ENCODE assay signal across 8 cellular contexts in genomic region chr7:36283711-36284130, GRCh38.
DNase-seq lines count a peak whose midpoint lies in the region; ATAC-seq and TF ChIP-seq lines count a peak whose summit lies in the region.

No MANE protein-coding gene starts in this region.

- no peak for TF ChIP-seq CTCF in Caco-2 (IDR thresholded peaks at IDR 0.05; ENCODE audit: insufficient read depth in 1 of 2, low read depth in 1 of 2, low read length in 1 of 2, severe bottlenecking in 1 of 2, unreplicated experiment in 1 of 2)

- no peaks in the 10 kb centered on the region for H3K9me3 ChIP-seq in Caco-2

- peak overlapping the region; percentile 51 for H3K27ac Mint-ChIP-seq in activated T-cell treated with anti-CD3 and anti-CD28 coated beads, Interleukin-2, amount 50 U/mL, for 24 hours
- no peak overlapping the region for H3K27ac Mint-ChIP-seq in activated T-helper 17 cell treated with anti-CD3 and anti-CD28 coated beads, Interleukin-2, amount 50 U/mL, for 72 hours
- H3K27ac Mint-ChIP-seq in natural killer cell treated with Interleukin-12 subunit alpha and Interleukin-12 subunit beta and Interleukin-15 and Interleukin-18, amount 100 ng/mL, for 72 hours, result peak overlapping the region; percentile 36 to 51
- H3K27ac Mint-ChIP-seq in Caco-2 (ENCODE audit: unreplicated experiment), result no peak overlapping the region

- BruUV-seq in Caco-2 (replicated peaks; lab: Mats Ljungman, UMichigan), result no TSS peak

- POLR2A ChIA-PET in Caco-2 (lab: Charles Lee), result no interaction called here

- no peaks in the 10 kb centered on the region for H3K4me1 ChIP-seq in Caco-2

- no peak overlapping the region for H3K4me3 ChIP-seq in Caco-2 (ENCODE audit: low read depth, low read length)

- no peaks in the 10 kb centered on the region for H3K9me3 Mint-ChIP-seq in activated T-cell treated with anti-CD3 and anti-CD28 coated beads, Interleukin-2, amount 50 U/mL, for 24 hours
- no peaks in the 10 kb centered on the region for H3K9me3 Mint-ChIP-seq in activated T-helper 17 cell treated with anti-CD3 and anti-CD28 coated beads, Interleukin-2, amount 50 U/mL, for 72 hours
- no peaks in the 10 kb centered on the region for H3K9me3 Mint-ChIP-seq in natural killer cell treated with Interleukin-12 subunit alpha and Interleukin-12 subunit beta and Interleukin-15 and Interleukin-18, amount 100 ng/mL, for 72 hours
- H3K9me3 Mint-ChIP-seq in Caco-2 (ENCODE audit: unreplicated experiment), result no peaks in the 10 kb centered on the region

- H3K27me3 ChIP-seq in Caco-2 (replicated peaks; ENCODE audit: control insufficient read depth, insufficient read depth, low read length), result no peaks in the 10 kb centered on the region

- intact Hi-C loops in Caco-2 (cut with micrococcal nuclease; ENCODE audit: unreplicated experiment), result no loop called here

- ATAC-seq in HG03342 (IDR thresholded peaks at IDR 0.05; ENCODE audit: unreplicated experiment), result peak; percentile 51
- ATAC-seq in activated T-helper 17 cell treated with anti-CD3 and anti-CD28 coated beads, Interleukin-2, amount 50 U/mL, for 72 hours (replicated peaks), result peak; percentile 17
- ATAC-seq in natural killer cell treated with Interleukin-12 subunit alpha and Interleukin-12 subunit beta and Interleukin-15 and Interleukin-18, amount 100 ng/mL, for 72 hours, result peak; percentile 75 to 79

- CTCF ChIA-PET in Caco-2 (lab: Charles Lee), result interaction anchor here (0.7 kb wide), 1 partner anchor 307 kb away, joined by 3 read pairs; no protein-coding TSS in a partner anchor

- H3K36me3 ChIP-seq in Caco-2 (ENCODE audit: control insufficient read depth, insufficient read depth, low read length), result no peaks in the 10 kb centered on the region

- H3K36me3 Mint-ChIP-seq in activated T-cell treated with anti-CD3 and anti-CD28 coated beads, Interleukin-2, amount 50 U/mL, for 24 hours (ENCODE audit: low read depth), result no peaks in the 10 kb centered on the region
- no peaks in the 10 kb centered on the region for H3K36me3 Mint-ChIP-seq in activated T-helper 17 cell treated with anti-CD3 and anti-CD28 coated beads, Interleukin-2, amount 50 U/mL, for 72 hours (ENCODE audit: low read depth)
- H3K36me3 Mint-ChIP-seq in natural killer cell treated with Interleukin-12 subunit alpha and Interleukin-12 subunit beta and Interleukin-15 and Interleukin-18, amount 100 ng/mL, for 72 hours, result no peaks in the 10 kb centered on the region
- H3K36me3 Mint-ChIP-seq in Caco-2 (ENCODE audit: insufficient read depth, unreplicated experiment), result no peaks in the 10 kb centered on the region

- H3K27me3 Mint-ChIP-seq in activated T-cell treated with anti-CD3 and anti-CD28 coated beads, Interleukin-2, amount 50 U/mL, for 24 hours, result no peaks in the 10 kb centered on the region
- no peaks in the 10 kb centered on the region for H3K27me3 Mint-ChIP-seq in activated T-helper 17 cell treated with anti-CD3 and anti-CD28 coated beads, Interleukin-2, amount 50 U/mL, for 72 hours
- H3K27me3 Mint-ChIP-seq in natural killer cell treated with Interleukin-12 subunit alpha and Interleukin-12 subunit beta and Interleukin-15 and Interleukin-18, amount 100 ng/mL, for 72 hours, result peaks cover 10 to 12% of the 10 kb centered on the region in 2 donors
- no peaks in the 10 kb centered on the region for H3K27me3 Mint-ChIP-seq in Caco-2 (ENCODE audit: insufficient read depth, unreplicated experiment)

- H3K4me1 Mint-ChIP-seq in activated T-cell treated with anti-CD3 and anti-CD28 coated beads, Interleukin-2, amount 50 U/mL, for 24 hours (ENCODE audit: low read depth), result peaks cover 81% of the 10 kb centered on the region
- H3K4me1 Mint-ChIP-seq in activated T-helper 17 cell treated with anti-CD3 and anti-CD28 coated beads, Interleukin-2, amount 50 U/mL, for 72 hours, result peaks cover 43% of the 10 kb centered on the region
- peaks cover 37 to 69% of the 10 kb centered on the region in 2 donors for H3K4me1 Mint-ChIP-seq in natural killer cell treated with Interleukin-12 subunit alpha and Interleukin-12 subunit beta and Interleukin-15 and Interleukin-18, amount 100 ng/mL, for 72 hours (ENCODE audit: low read depth in 2 of 2)
- no peaks in the 10 kb centered on the region for H3K4me1 Mint-ChIP-seq in Caco-2 (ENCODE audit: low read depth, unreplicated experiment)

- H3K4me3 Mint-ChIP-seq in activated T-cell treated with anti-CD3 and anti-CD28 coated beads, Interleukin-2, amount 50 U/mL, for 24 hours, result no peak overlapping the region
- no peak overlapping the region for H3K4me3 Mint-ChIP-seq in activated T-helper 17 cell treated with anti-CD3 and anti-CD28 coated beads, Interleukin-2, amount 50 U/mL, for 72 hours
- peak overlapping the region; percentile 58 for H3K4me3 Mint-ChIP-seq in natural killer cell treated with Interleukin-12 subunit alpha and Interleukin-12 subunit beta and Interleukin-15 and Interleukin-18, amount 100 ng/mL, for 72 hours
- H3K4me3 Mint-ChIP-seq in Caco-2 (ENCODE audit: unreplicated experiment), result no peak overlapping the region

- DNase-seq in activated T-cell treated with anti-CD3 and anti-CD28 coated beads, Interleukin-2, amount 50 U/mL, for 24 hours, result peak; percentile 35
- DNase-seq in activated T-cell treated with anti-CD3 and anti-CD28 coated beads for 4 hours (no peak), Caco-2 (no peak), DMS53 treated with DMSO at 0.1 percent for 48 hours (lab: John Stamatoyannopoulos, UW; ENCODE audit: unreplicated experiment) (no peak)
- peak; percentile 64 for DNase-seq in natural killer cell treated with Interleukin-12 subunit alpha and Interleukin-12 subunit beta and Interleukin-15 and Interleukin-18, amount 100 ng/mL, for 72 hours (ENCODE audit: low spot score)
- DNase-seq in stimulated activated CD4-positive, alpha-beta T cell treated with anti-CD3 and anti-CD28 coated beads, Interleukin-4, amount 100 ng/mL, for 4 hours, result no peak

Comparison
In these comparisons a context has a peak if more than half of its experiments do, and no peak if none do; other contexts are left out.
1. DNase-seq: peak in activated T-cell treated with anti-CD3 and anti-CD28 coated beads, Interleukin-2, amount 50 U/mL, for 24 hours (single experiment) and natural killer cell treated with Interleukin-12 subunit alpha and Interleukin-12 subunit beta and Interleukin-15 and Interleukin-18, amount 100 ng/mL, for 72 hours (single experiment); none in activated T-cell treated with anti-CD3 and anti-CD28 coated beads for 4 hours (single experiment), stimulated activated CD4-positive, alpha-beta T cell treated with anti-CD3 and anti-CD28 coated beads, Interleukin-4, amount 100 ng/mL, for 4 hours (0 of 2), Caco-2 (0 of 2) and DMS53 treated with DMSO at 0.1 percent for 48 hours (single experiment).
2. H3K27ac Mint-ChIP-seq: peak in activated T-cell treated with anti-CD3 and anti-CD28 coated beads, Interleukin-2, amount 50 U/mL, for 24 hours (single experiment) and natural killer cell treated with Interleukin-12 subunit alpha and Interleukin-12 subunit beta and Interleukin-15 and Interleukin-18, amount 100 ng/mL, for 72 hours (2 of 2); none in activated T-helper 17 cell treated with anti-CD3 and anti-CD28 coated beads, Interleukin-2, amount 50 U/mL, for 72 hours (single experiment) and Caco-2 (single experiment).
3. ATAC-seq: peak in every context shown above with its lines; median percentile 77 in natural killer cell treated with Interleukin-12 subunit alpha and Interleukin-12 subunit beta and Interleukin-15 and Interleukin-18, amount 100 ng/mL, for 72 hours; 51 in HG03342; 17 in activated T-helper 17 cell treated with anti-CD3 and anti-CD28 coated beads, Interleukin-2, amount 50 U/mL, for 72 hours.